8 cellular contexts compared by ENCODE assay signal in genomic region chr17:77882481-77883212, GRCh38.
A peak's percentile ranks its signal among the peaks of the same experiment; 100 is the strongest.
DNase-seq lines count a peak whose midpoint lies in the region; ATAC-seq and TF ChIP-seq lines count a peak whose summit lies in the region.

No MANE protein-coding gene starts in this region.

- peak overlapping the region; percentile 33 for H3K27ac ChIP-seq in colonic mucosa

- no peaks in the 10 kb centered on the region for H3K9me3 ChIP-seq in colonic mucosa

- no peak overlapping the region for H3K9ac ChIP-seq in colonic mucosa (ENCODE audit: low read depth in 2 of 2, low read length in 2 of 2)

- no peak overlapping the region for H3K4me3 ChIP-seq in colonic mucosa

- no peaks in the 10 kb centered on the region for H3K36me3 ChIP-seq in colonic mucosa

- peaks cover 50% of the 10 kb centered on the region for H3K4me1 Mint-ChIP-seq in nephron

- TF ChIP-seq CTCF in colonic mucosa (IDR thresholded peaks at IDR 0.05): no peak
- TF ChIP-seq CTCF in nephron (IDR thresholded peaks at IDR 0.05; ENCODE audit: unreplicated experiment in 3 of 3): no peak

- H3K4me1 ChIP-seq in colonic mucosa: no peaks in the 10 kb centered on the region

- peak overlapping the region; percentile 36 to 64 (median 52) for H3K27ac Mint-ChIP-seq in nephron

- H3K27me3 Mint-ChIP-seq in nephron (ENCODE audit: low read depth): peaks cover 48% of the 10 kb centered on the region

- ATAC-seq in HG03378 (IDR thresholded peaks at IDR 0.05; ENCODE audit: unreplicated experiment) (peak; percentile 44), GM21515 (IDR thresholded peaks at IDR 0.05; ENCODE audit: unreplicated experiment) (no peak), GM21619 (IDR thresholded peaks at IDR 0.05; ENCODE audit: unreplicated experiment) (no peak)

- peaks cover 12% of the 10 kb centered on the region for H3K27me3 ChIP-seq in colonic mucosa

- peak overlapping the region in 1 of 3 experiments; percentile 53 for H3K4me3 Mint-ChIP-seq in nephron

- DNase-seq in AG20443 (ENCODE audit: low spot score): peak; percentile 60
- DNase-seq in activated CD4-positive, alpha-beta T cell treated with anti-CD3 and anti-CD28 coated beads, Interleukin-2, amount 50 U/mL, for 24 hours (ENCODE audit: low read depth in 1 of 2, low spot score in 1 of 2): peak; percentile 39 to 69
- DNase-seq in colonic mucosa: peak; percentile 51
- DNase-seq in stromal cell of bone marrow (ENCODE audit: low read depth): peak; percentile 38

- no peaks in the 10 kb centered on the region for H3K36me3 Mint-ChIP-seq in nephron (ENCODE audit: low read depth)

- intact Hi-C loops in colonic mucosa (cut with DNase I): no loop called here

- no peaks in the 10 kb centered on the region for H3K9me3 Mint-ChIP-seq in nephron
